ENCODE assay signal across 1 cellular context in genomic region chr1:200150721-200151120, GRCh38.
A peak's percentile ranks its signal among the peaks of the same experiment; 100 is the strongest.
TF ChIP-seq lines count a peak whose summit lies in the region.

No MANE protein-coding gene starts in this region.

TF ChIP-seq in K562, 482 proteins besides CTCF, POLR2A, EP300 and RAD21 (continued from another document and continues in another):
- TF ChIP-seq PATZ1 (CRISPR knock-in tag; IDR thresholded peaks at IDR 0.05; ENCODE audit: borderline replicate concordance) (no peak), ZBTB1 (CRISPR knock-in tag; IDR thresholded peaks at IDR 0.05; ENCODE audit: borderline replicate concordance, low read depth) (no peak), ZNF316 (IDR thresholded peaks at IDR 0.05) (no peak), TRIM24 (IDR thresholded peaks at IDR 0.05) (peak in 1 of 2 experiments; percentile 39; a peak in 2 of 4 replicates), TEAD4 (IDR thresholded peaks at IDR 0.05; ENCODE audit: low read length) (peak; percentile 18; the same call in 1 of the 2 replicates), TEAD4 (CRISPR knock-in tag; IDR thresholded peaks at IDR 0.05; ENCODE audit: borderline replicate concordance) (no peak), CREBBP (IDR thresholded peaks at IDR 0.05; ENCODE audit: low read depth, low read length) (no peak), NR4A1 (CRISPR knock-in tag; IDR thresholded peaks at IDR 0.05) (no peak), NR4A1 (tag; IDR thresholded peaks at IDR 0.05) (no peak), REST (CRISPR knock-in tag; IDR thresholded peaks at IDR 0.05; ENCODE audit: low read depth) (no peak), KAT7 (CRISPR knock-in tag; IDR thresholded peaks at IDR 0.05; ENCODE audit: borderline replicate concordance) (no peak), MTA3 (IDR thresholded peaks at IDR 0.05; ENCODE audit: borderline replicate concordance) (peak; percentile 19; the same call in 1 of the 2 replicates), U2AF1 (optimal IDR thresholded peaks at IDR 0.05; ENCODE audit: low read depth, low read length) (no peak), HMG20A (CRISPR knock-in tag; conservative IDR thresholded peaks at IDR 0.05) (no peak), E2F1 (CRISPR knock-in tag; IDR thresholded peaks at IDR 0.05) (no peak), JUND (IDR thresholded peaks at IDR 0.05; ENCODE audit: borderline replicate concordance, low read depth, low read length) (peak; percentile 97), JUND (tag; IDR thresholded peaks at IDR 0.05; ENCODE audit: borderline replicate concordance, low read depth, low read length) (peak; percentile 95), ZNF644 (tag; IDR thresholded peaks at IDR 0.05; ENCODE audit: low read depth) (no peak), STAG1 (CRISPR knock-in tag; IDR thresholded peaks at IDR 0.05; ENCODE audit: borderline replicate concordance) (no peak), MNT (conservative IDR thresholded peaks at IDR 0.05) (no peak; a peak in 1 of 4 replicates), HNRNPH1 (optimal IDR thresholded peaks at IDR 0.05; ENCODE audit: low read depth, low read length) (no peak), CGGBP1 (CRISPR knock-in tag; IDR thresholded peaks at IDR 0.05) (no peak), MLX (CRISPR knock-in tag; conservative IDR thresholded peaks at IDR 0.05) (no peak), ZNF24 (IDR thresholded peaks at IDR 0.05) (no peak), STAT6 (CRISPR knock-in tag; IDR thresholded peaks at IDR 0.05) (no peak), TGIF2 (CRISPR knock-in tag; IDR thresholded peaks at IDR 0.05) (no peak), IRF9 (tag; IDR thresholded peaks at IDR 0.05) (no peak), ZNF282 (CRISPR knock-in tag; IDR thresholded peaks at IDR 0.05) (no peak), GATA2 (CRISPR knock-in tag; IDR thresholded peaks at IDR 0.05) (no peak), CBX5 (IDR thresholded peaks at IDR 0.05; ENCODE audit: borderline replicate concordance, low read depth) (no peak), TCF7 (IDR thresholded peaks at IDR 0.05; ENCODE audit: borderline replicate concordance) (no peak), CHD7 (IDR thresholded peaks at IDR 0.05; ENCODE audit: low read depth, low read length) (no peak), CREM (IDR thresholded peaks at IDR 0.05; ENCODE audit: low read depth) (peak; percentile 49; the same call in 1 of the 2 replicates)
